In the genomic region with DNA sequence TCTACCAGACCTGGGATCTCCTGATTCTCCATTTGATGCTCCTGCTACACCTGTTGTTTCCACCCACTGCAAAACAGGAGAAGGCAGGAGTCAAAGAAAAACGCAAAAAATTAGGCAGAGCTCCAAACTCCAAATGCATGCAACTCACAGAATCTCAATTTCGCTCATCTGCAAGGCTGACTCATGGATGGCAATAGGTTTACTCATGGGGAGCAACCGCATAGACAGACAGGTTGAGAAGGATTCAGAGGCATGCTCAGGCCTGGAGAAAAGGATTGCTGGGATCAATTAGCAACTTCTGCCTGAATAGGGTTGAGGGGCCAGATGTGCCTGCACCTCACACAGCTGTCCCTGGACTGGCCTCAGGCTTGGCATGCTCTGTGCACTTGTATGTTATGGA, we compare ENCODE assay signal across 21 cellular contexts.
DNase-seq lines count a peak whose midpoint lies in the region; ATAC-seq and TF ChIP-seq lines count a peak whose summit lies in the region.
"Had no signal": no experiment of that assay in that cellular context is flagged by ENCODE, and none has a peak within 500 bp of the region (broad histone marks: within the 10 kb centered on the region; RNA-seq: fewer than 3 reads in every experiment).

No MANE protein-coding gene starts in this region.

- H3K9ac ChIP-seq in adipocyte (ENCODE audit: low read length) = no peak overlapping the region
- H3K9ac ChIP-seq: parathyroid adenoma had no signal

- POLR2A ChIA-PET in AG04450 (lab: Yijun Ruan, JAX) = no interaction called here

- TF ChIP-seq CTCF in AG04450 (IDR thresholded peaks at IDR 0.05; ENCODE audit: low read depth, low read length) = no peak
- TF ChIP-seq CTCF in HFF-Myc (IDR thresholded peaks at IDR 0.05; ENCODE audit: low read depth, low read length, missing control alignments) = no peak
- no peak for TF ChIP-seq CTCF in fibroblast of pulmonary artery (IDR thresholded peaks at IDR 0.05; ENCODE audit: low read length, missing control alignments)

- H3K36me3 ChIP-seq in adipocyte (ENCODE audit: control insufficient read depth, insufficient read depth, low read length, severe bottlenecking) = no peaks in the 10 kb centered on the region

- ATAC-seq in GM18907 (IDR thresholded peaks at IDR 0.05; ENCODE audit: unreplicated experiment) = no peak
- no peak for ATAC-seq in GM21786 (IDR thresholded peaks at IDR 0.05; ENCODE audit: unreplicated experiment)
- ATAC-seq: activated CD8-positive, alpha-beta T cell treated with anti-CD3 and anti-CD28 coated beads, Interleukin-2, amount 10 ng/mL, durations not matched to agents 7 days and 5 days; left lobe of liver; Panc1; stimulated activated naive B cell treated with anti-CD40 and anti-IgM and Interleukin-4, amounts not matched to agents 10 μg/mL and 1 μg/mL and 100 μg/mL, for 72 hours; T-cell; WTC11 had no signal

- H3K27ac ChIP-seq in AG04450 (ENCODE audit: low read depth, low read length) = peak overlapping the region; percentile 47
- H3K27ac ChIP-seq: parathyroid adenoma had no signal

- H3K4me1 ChIP-seq in adipocyte (ENCODE audit: control insufficient read depth, insufficient read depth, low read length) = peaks cover 22% of the 10 kb centered on the region
- H3K4me1 ChIP-seq: parathyroid adenoma had no signal

- H3K9me3 ChIP-seq in AG04450 (ENCODE audit: control insufficient read depth, insufficient read depth, low read length) (no peaks in the 10 kb centered on the region), adipocyte (ENCODE audit: control insufficient read depth, low read length) (no peaks in the 10 kb centered on the region)

- no peaks in the 10 kb centered on the region for H3K27me3 ChIP-seq in AG04450 (ENCODE audit: control insufficient read depth, insufficient read depth, low read length)
- no peaks in the 10 kb centered on the region for H3K27me3 ChIP-seq in adipocyte (replicated peaks; ENCODE audit: control insufficient read depth, insufficient read depth, low read length)

- H3K4me3 ChIP-seq in AG04450 (ENCODE audit: low read depth, low read length) = no peak overlapping the region
- H3K4me3 ChIP-seq in HFF-Myc (replicated peaks; ENCODE audit: low read depth, low read length) = no peak overlapping the region
- H3K4me3 ChIP-seq in adipocyte (ENCODE audit: low read length) = no peak overlapping the region
- H3K4me3 ChIP-seq in fibroblast of pulmonary artery (replicated peaks; ENCODE audit: low read depth, low read length) = no peak overlapping the region

- DNase-seq in AG04450 (ENCODE audit: low read depth, low spot score) (peak; percentile 81), HFF-Myc (ENCODE audit: extremely low read depth, low read depth) (peak; percentile 95), adipocyte (ENCODE audit: low read depth) (peak; percentile 80), fibroblast of pulmonary artery (ENCODE audit: low read depth) (peak; percentile 64), NCI-H526 (lab: John Stamatoyannopoulos, UW) (no peak)
- no peak for DNase-seq in activated effector memory CD4-positive, alpha-beta T cell treated with Interleukin-2 at 50 U/mL for 16 hours
- DNase-seq: activated CD8-positive, alpha-beta T cell treated with anti-CD3 and anti-CD28 coated beads, Interleukin-2, amount 10 ng/mL, durations not matched to agents 7 days and 5 days; anterior cingulate cortex; dermis blood vessel endothelial cell; erythroblast; NCI-H2081; NCI-H748 treated with DMSO at 0.1 percent for 48 hours; small intestine; stimulated activated naive B cell treated with anti-CD40 and anti-IgM and Interleukin-4, amounts not matched to agents 10 μg/mL and 1 μg/mL and 100 μg/mL, for 72 hours; T-cell had no signal

- CTCF ChIA-PET in AG04450 (lab: Charles Lee) = no interaction called here

Comparison
In these comparisons a context has a peak if more than half of its experiments do, and no peak if none do; other contexts are left out.
1. DNase-seq: peak in AG04450 (single experiment), HFF-Myc (single experiment), adipocyte (single experiment) and fibroblast of pulmonary artery (single experiment); none in NCI-H526 (0 of 2) and activated effector memory CD4-positive, alpha-beta T cell treated with Interleukin-2 at 50 U/mL for 16 hours (single experiment).